15 cellular contexts compared by ENCODE assay signal in the genomic region with DNA sequence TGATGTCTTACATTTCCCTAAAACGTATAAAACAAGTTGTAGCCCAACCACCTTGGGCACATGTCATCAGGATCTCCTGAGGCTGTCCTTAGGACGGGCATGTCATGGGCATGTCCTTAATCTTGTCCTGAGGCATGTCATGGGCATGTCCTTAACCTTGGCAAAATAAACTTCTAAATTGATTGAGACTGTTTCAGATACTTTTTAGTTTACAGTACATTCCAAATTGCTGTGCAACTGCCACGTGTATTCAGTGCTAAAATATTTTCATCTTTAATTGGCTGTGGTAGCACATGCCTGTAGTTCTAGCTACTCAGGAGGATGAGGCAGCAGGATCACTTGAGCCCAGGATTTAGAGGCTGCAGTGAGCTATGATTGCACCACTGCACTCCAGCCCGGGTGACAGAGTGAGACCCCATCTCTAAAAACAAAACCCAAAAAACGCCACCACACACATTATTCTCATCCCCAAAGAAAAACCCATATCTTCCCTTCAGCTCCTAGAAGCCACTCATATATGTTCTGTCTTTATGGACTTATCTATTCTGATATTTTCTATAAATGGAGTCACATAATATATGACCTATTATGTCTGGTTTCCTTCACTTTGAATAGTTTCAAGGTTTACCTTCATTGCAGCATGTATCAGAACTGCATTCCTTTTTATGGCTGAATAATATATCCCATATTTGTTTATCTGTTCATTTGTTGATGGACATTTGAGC.
DNase-seq lines count a peak whose midpoint lies in the region; ATAC-seq, FAIRE-seq and TF ChIP-seq lines count a peak whose summit lies in the region.
"Had no signal": no experiment of that assay in that cellular context is flagged by ENCODE, and none has a peak within 500 bp of the region (broad histone marks: within the 10 kb centered on the region; RNA-seq: fewer than 3 reads in every experiment).

No MANE protein-coding gene starts in this region.

- H3K9me3 Mint-ChIP-seq in astrocyte (ENCODE audit: unreplicated experiment) = peaks cover 16% of the 10 kb centered on the region

- no peak overlapping the region for H3K27ac ChIP-seq in astrocyte (ENCODE audit: low read depth, low read length)
- H3K27ac ChIP-seq: SJSA1, transverse colon had no signal

- H3K36me3 ChIP-seq in astrocyte (ENCODE audit: insufficient read depth, low read length) = no peaks in the 10 kb centered on the region
- H3K36me3 ChIP-seq: SJSA1, transverse colon had no signal

- no peak overlapping the region for H3K4me3 Mint-ChIP-seq in astrocyte (ENCODE audit: unreplicated experiment)
- H3K4me3 Mint-ChIP-seq: activated CD4-positive, alpha-beta memory T cell treated with anti-CD3 and anti-CD28 coated beads, Interleukin-2, amount 10 ng/mL, durations not matched to agents 7 days and 5 days; natural killer cell had no signal

- ATAC-seq in GM18858 (IDR thresholded peaks at IDR 0.05; ENCODE audit: unreplicated experiment) = peak; percentile 28
- ATAC-seq in GM21528 (IDR thresholded peaks at IDR 0.05; ENCODE audit: low FRiP score, unreplicated experiment) = peak; percentile 55
- ATAC-seq in HG03103 (IDR thresholded peaks at IDR 0.05; ENCODE audit: low read depth, unreplicated experiment) = peak; percentile 28
- ATAC-seq: natural killer cell had no signal

- H3K9ac ChIP-seq in astrocyte (ENCODE audit: low read length) = no peak overlapping the region

- no peak overlapping the region for H2AFZ ChIP-seq in astrocyte (ENCODE audit: low read depth, low read length)

- H3K4me1 Mint-ChIP-seq in astrocyte (ENCODE audit: low read depth, unreplicated experiment) = peaks cover 5% of the 10 kb centered on the region
- H3K4me1 Mint-ChIP-seq: natural killer cell had no signal

- H3K27ac Mint-ChIP-seq in astrocyte (ENCODE audit: unreplicated experiment) = peak overlapping the region; percentile 75
- H3K27ac Mint-ChIP-seq: activated CD4-positive, alpha-beta memory T cell treated with anti-CD3 and anti-CD28 coated beads, Interleukin-2, amount 10 ng/mL, durations not matched to agents 7 days and 5 days; natural killer cell had no signal

- DNase-seq in astrocyte (ENCODE audit: low read depth) (no peak), ureter (ENCODE audit: low spot score) (no peak), activated T-cell treated with anti-CD3 and anti-CD28 coated beads for 4 hours (no peak), epidermal melanocyte (ENCODE audit: insufficient read length, low spot score) (no peak)
- no peak for DNase-seq in stimulated activated CD8-positive, alpha-beta memory T cell treated with anti-CD3 and anti-CD28 coated beads, Interleukin-4, amount 100 ng/mL, for 48 hours
- DNase-seq: activated CD4-positive, alpha-beta memory T cell treated with anti-CD3 and anti-CD28 coated beads, Interleukin-2, amount 10 ng/mL, durations not matched to agents 7 days and 5 days; cerebellar nuclear complex; natural killer cell; NCI-H2029; stimulated activated CD4-positive, alpha-beta T cell treated with anti-CD3 and anti-CD28 coated beads, Interleukin-2, amount 100 ng/mL, for 24 hours; transverse colon had no signal

- no peak for FAIRE-seq in astrocyte (lab: Jason Lieb, UNC)

- H4K20me1 ChIP-seq in astrocyte (ENCODE audit: insufficient read depth, low read length) = no peaks in the 10 kb centered on the region

- H3K79me2 ChIP-seq in astrocyte (ENCODE audit: insufficient read depth, low read length) = no peaks in the 10 kb centered on the region

- H3K27me3 Mint-ChIP-seq in astrocyte (ENCODE audit: low read depth, unreplicated experiment) = no peaks in the 10 kb centered on the region

- no peaks in the 10 kb centered on the region for H3K9me3 ChIP-seq in astrocyte (ENCODE audit: insufficient read depth, low read depth, low read length)

- H3K4me2 ChIP-seq in astrocyte (ENCODE audit: low read length) = no peak overlapping the region

- no peak for TF ChIP-seq CTCF in astrocyte (IDR thresholded peaks at IDR 0.05; ENCODE audit: insufficient read depth, low read depth, low read length)

- H3K4me1 ChIP-seq in astrocyte (ENCODE audit: insufficient read depth, low read length) = no peaks in the 10 kb centered on the region
- H3K4me1 ChIP-seq: SJSA1, transverse colon had no signal

- H3K4me3 ChIP-seq in astrocyte (ENCODE audit: insufficient read depth, low read depth, low read length) = no peak overlapping the region
- H3K4me3 ChIP-seq: SJSA1, transverse colon had no signal

- no peaks in the 10 kb centered on the region for H3K27me3 ChIP-seq in astrocyte (ENCODE audit: insufficient read depth, low read length)
- H3K27me3 ChIP-seq: SJSA1, transverse colon had no signal

- H3K36me3 Mint-ChIP-seq in astrocyte (ENCODE audit: low read depth, unreplicated experiment) = no peaks in the 10 kb centered on the region
- H3K36me3 Mint-ChIP-seq: natural killer cell had no signal
